8 cellular contexts compared by ENCODE assay signal in the genomic region with DNA sequence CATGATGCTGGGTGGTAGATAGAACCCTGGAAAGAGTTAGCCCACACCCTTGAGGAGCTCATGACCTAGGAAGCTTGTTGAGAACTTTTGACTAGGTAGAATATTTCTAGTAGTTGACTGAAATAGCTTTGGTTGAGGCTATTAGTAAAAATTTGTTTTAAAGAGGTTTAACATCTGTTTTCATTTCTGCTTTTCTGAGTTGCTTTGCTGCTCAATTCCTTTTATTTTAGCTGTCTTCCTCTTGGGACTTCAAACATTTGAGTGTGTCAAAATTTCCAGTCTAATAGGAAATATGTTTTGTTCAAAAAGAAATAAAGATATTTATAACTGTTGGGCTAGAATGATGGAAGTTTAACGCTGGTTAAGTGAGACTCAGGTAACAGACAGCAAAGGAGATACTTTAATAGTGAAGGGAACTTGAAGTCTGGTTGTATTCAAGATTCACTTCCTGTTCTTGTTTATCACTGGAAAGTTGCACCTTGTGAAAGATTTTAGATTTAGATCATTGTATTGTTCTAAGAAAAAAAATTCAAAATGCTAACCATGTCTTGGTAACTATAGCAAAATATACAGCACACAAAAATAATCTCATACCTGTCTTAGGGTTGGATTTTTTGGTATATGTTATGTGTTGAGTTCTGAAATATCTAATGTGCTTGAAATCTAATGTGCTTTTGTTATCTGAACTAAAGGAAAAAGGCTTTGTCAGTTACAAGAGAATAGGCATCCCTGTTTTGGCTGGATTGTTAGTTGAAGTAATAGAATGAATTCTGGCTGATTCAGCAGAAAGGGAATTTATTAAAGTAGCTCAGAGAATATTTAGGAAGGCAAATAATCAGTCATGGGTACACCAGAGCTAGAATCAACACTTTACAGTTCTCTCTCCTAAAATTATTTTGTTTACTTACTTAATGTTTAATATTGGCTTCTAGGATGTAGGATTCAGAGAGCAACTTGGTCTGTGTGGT.
A peak's percentile ranks its signal among the peaks of the same experiment; 100 is the strongest.
DNase-seq lines count a peak whose midpoint lies in the region; ATAC-seq lines count a peak whose summit lies in the region.

No MANE protein-coding gene starts in this region.

- DNase-seq in MV-4-11 (lab: John Stamatoyannopoulos, UW) (peak; percentile 80), medulla oblongata (ENCODE audit: extremely low spot score) (peak; percentile 42), NCI-H1694 treated with DMSO at 0.1 percent for 48 hours (lab: John Stamatoyannopoulos, UW) (no peak), SHP77 (lab: John Stamatoyannopoulos, UW) (no peak), kidney tubule cell (ENCODE audit: low spot score) (no peak), SHP77 treated with DMSO at 0.1 percent for 48 hours (lab: John Stamatoyannopoulos, UW) (no peak)

- ATAC-seq in GM18502 (IDR thresholded peaks at IDR 0.05; ENCODE audit: poor library complexity, unreplicated experiment): peak; percentile 70
- ATAC-seq in GM21723 (IDR thresholded peaks at IDR 0.05; ENCODE audit: unreplicated experiment): peak; percentile 74

Comparison
In these comparisons a context has a peak if more than half of its experiments do, and no peak if none do; other contexts are left out.
1. DNase-seq: peak in MV-4-11 (single experiment) and medulla oblongata (single experiment); none in NCI-H1694 treated with DMSO at 0.1 percent for 48 hours (single experiment), SHP77 (0 of 2), kidney tubule cell (single experiment) and SHP77 treated with DMSO at 0.1 percent for 48 hours (single experiment).